Comparison of ENCODE assay signal across 17 cellular contexts in the genomic region with DNA sequence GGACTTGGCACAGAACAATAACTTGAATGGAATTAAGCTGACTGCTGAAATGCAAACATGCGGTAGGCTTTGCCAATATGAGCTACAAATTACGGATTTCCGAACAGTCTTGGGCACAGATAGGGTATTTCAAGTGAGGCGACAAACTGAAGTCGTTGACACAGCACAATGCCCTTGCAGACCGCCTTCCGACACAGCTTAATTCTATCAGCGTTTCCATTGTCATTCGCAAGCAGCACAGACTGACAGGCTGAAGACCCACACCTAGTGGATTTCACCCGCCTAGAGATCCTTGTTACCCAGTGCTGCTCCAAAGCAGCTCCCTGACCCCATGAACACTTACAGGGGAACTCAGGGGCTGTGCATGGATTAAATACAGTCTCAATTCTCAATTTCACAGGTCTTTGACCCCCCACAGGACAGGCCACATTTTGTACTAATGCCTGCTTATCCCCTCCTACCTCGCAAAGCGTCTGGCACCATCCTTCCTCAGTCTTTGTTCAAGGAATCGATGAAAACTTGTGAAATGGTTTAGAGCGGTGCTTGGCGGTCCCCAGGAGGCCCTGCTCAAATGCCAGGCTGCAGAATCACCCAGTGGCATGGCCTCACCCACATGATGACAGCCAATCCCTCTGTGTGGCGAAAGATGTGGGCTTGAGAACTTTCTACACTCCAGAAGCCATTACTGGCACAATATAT. TPM values are rescaled to one million over a fixed set of nuclear protein-coding genes. Genes with fewer than 3 reads are reported as not detected.
DNase-seq lines count a peak whose midpoint lies in the region; ATAC-seq, FAIRE-seq and TF ChIP-seq lines count a peak whose summit lies in the region.
"Had no signal": no experiment of that assay in that cellular context is flagged by ENCODE, and none has a peak within 500 bp of the region (broad histone marks: within the 10 kb centered on the region; RNA-seq: fewer than 3 reads in every experiment).

No MANE protein-coding gene starts in this region.

- no peak for TF ChIP-seq CTCF in K562 (IDR thresholded peaks at IDR 0.05 in 2 of 3, conservative IDR thresholded peaks at IDR 0.05 in 1 of 3; ENCODE audit: insufficient read depth in 2 of 3, low read depth in 1 of 3, low read length in 3 of 3)
- TF ChIP-seq CTCF in type B pancreatic cell (conservative IDR thresholded peaks at IDR 0.05): no peak

- H3K79me2 ChIP-seq in K562 (ENCODE audit: control insufficient read depth, insufficient read depth, low read length): no peaks in the 10 kb centered on the region

- H2AK5ac ChIP-seq in mesenchymal stem cell (ENCODE audit: low read length, severe bottlenecking): no peak overlapping the region

- H3K27ac ChIP-seq in K562 (ENCODE audit: extremely low read depth, low read depth, low read length) (no peak overlapping the region), mesenchymal stem cell (ENCODE audit: low read length, poor library complexity, severe bottlenecking) (no peak overlapping the region)

- H4K91ac ChIP-seq in mesenchymal stem cell (ENCODE audit: low read length): no peak overlapping the region

- H2BK15ac ChIP-seq in mesenchymal stem cell (ENCODE audit: low read depth, poor library complexity, severe bottlenecking): no peak overlapping the region

- TF ChIP-seq RAD21 in K562 (CRISPR knock-in tag; conservative IDR thresholded peaks at IDR 0.05 in 1 of 2, IDR thresholded peaks at IDR 0.05 in 1 of 2): no peak

- H2BK120ac ChIP-seq in mesenchymal stem cell (ENCODE audit: low read depth, low read length): no peak overlapping the region

- H3K4me1 ChIP-seq in HAP-1: no peaks in the 10 kb centered on the region
- peaks cover 0 to under 1% of the 10 kb centered on the region in 2 experiments; a peak in 1 of 5 replicates for H3K4me1 ChIP-seq in K562 (replicated peaks in 1 of 2; ENCODE audit: control insufficient read depth in 2 of 2, insufficient read depth in 2 of 2, low read length in 2 of 2)
- peaks cover 2% of the 10 kb centered on the region for H3K4me1 ChIP-seq in mesenchymal stem cell (ENCODE audit: control insufficient read depth, insufficient read depth, low read depth, low read length)
- H3K4me1 ChIP-seq: Caco-2 had no signal

- under 1% methylated on average over 16 of the region's 16 CpGs for WGBS in K562 (ENCODE audit: insufficient coverage, low coverage, missing lambda C conversion rate)
- WGBS in mesenchymal stem cell: 79% methylated on average over 15 of the region's 16 CpGs

- POLR2A ChIA-PET in K562 (lab: Yijun Ruan, JAX): interaction anchor here (0.6 to 1.3 kb wide), 3 partner anchors 17 to 269 kb away, joined by 3 read pairs; no protein-coding TSS in a partner anchor

- TF ChIP-seq POLR2A in K562 (conservative IDR thresholded peaks at IDR 0.05): no peak

- no peak overlapping the region for H3K27ac Mint-ChIP-seq in type B pancreatic cell
- H3K27ac Mint-ChIP-seq: CD4-positive, CD25-positive, alpha-beta regulatory T cell had no signal

- no peak overlapping the region for H2AFZ ChIP-seq in K562 (ENCODE audit: low read depth, low read length)
- H2AFZ ChIP-seq in mesenchymal stem cell (ENCODE audit: low read depth, low read length): no peak overlapping the region

- peaks cover 5% of the 10 kb centered on the region for H3K9me3 Mint-ChIP-seq in type B pancreatic cell

- TF ChIP-seq EP300 in K562 (IDR thresholded peaks at IDR 0.05; ENCODE audit: low read length): no peak

- H3K36me3 ChIP-seq in HAP-1 (replicated peaks) (no peaks in the 10 kb centered on the region), K562 (ENCODE audit: control insufficient read depth, insufficient read depth, low read length) (no peaks in the 10 kb centered on the region), mesenchymal stem cell (ENCODE audit: control insufficient read depth in 1 of 2, insufficient read depth in 2 of 2, low read depth in 1 of 2, low read length in 2 of 2) (no peaks in the 10 kb centered on the region)

- peak; percentile 21 for DNase-seq in HAP-1 (ENCODE audit: low spot score in 2 of 2)
- DNase-seq in K562 (ENCODE audit: extremely low read depth in 1 of 4, low spot score in 3 of 4): no peak
- DNase-seq in iPS-NIHi7 (ENCODE audit: extremely low spot score): peak; percentile 57
- DNase-seq in mesenchymal stem cell: no peak
- no peak for DNase-seq in type B pancreatic cell (ENCODE audit: extremely low spot score, unreplicated experiment)
- DNase-seq in GM03348 (ENCODE audit: low spot score): no peak
- DNase-seq: ACHN; AML-193; Caco-2; CD4-positive, CD25-positive, alpha-beta regulatory T cell; DMS53; KBM-7; NCI-H1417 treated with DMSO at 0.1 percent for 48 hours; NCI-H1930; NCI-H526 treated with DMSO at 0.1 percent for 48 hours had no signal

- no peaks in the 10 kb centered on the region for H4K20me1 ChIP-seq in K562 (replicated peaks; ENCODE audit: control insufficient read depth, insufficient read depth, low read length)

- H3K4me2 ChIP-seq in K562 (ENCODE audit: insufficient read depth, low read length) (no peak overlapping the region), mesenchymal stem cell (ENCODE audit: low read length, poor library complexity, severe bottlenecking) (no peak overlapping the region)

- FAIRE-seq in K562 (lab: Jason Lieb, UNC): peak; percentile 11
- FAIRE-seq: GM19239 had no signal

- no peaks in the 10 kb centered on the region for H3K9me1 ChIP-seq in K562 (ENCODE audit: control insufficient read depth, insufficient read depth, low read length)

- H2BK12ac ChIP-seq in mesenchymal stem cell (ENCODE audit: low read length in 2 of 2): peak overlapping the region in 1 of 2 experiments; percentile 66

- H3K27me3 ChIP-seq in HAP-1 (ENCODE audit: low read depth) (no peaks in the 10 kb centered on the region), K562 (ENCODE audit: control insufficient read depth in 2 of 2, insufficient read depth in 2 of 2, low read length in 2 of 2) (peaks cover 39 to 60% of the 10 kb centered on the region in 2 experiments), mesenchymal stem cell (ENCODE audit: control insufficient read depth in 1 of 2, insufficient read depth in 1 of 2, low read length in 2 of 2) (no peaks in the 10 kb centered on the region)

- H3K23ac ChIP-seq in mesenchymal stem cell (ENCODE audit: low read length in 2 of 2): no peak overlapping the region

- H3K4me1 Mint-ChIP-seq in type B pancreatic cell (ENCODE audit: unreplicated experiment): peaks cover 12% of the 10 kb centered on the region

- no peak overlapping the region for H3K14ac ChIP-seq in mesenchymal stem cell (ENCODE audit: low read length in 2 of 2)

- H3K9me3 ChIP-seq in HAP-1 (no peaks in the 10 kb centered on the region), K562 (replicated peaks; ENCODE audit: control insufficient read depth, insufficient read depth, low read depth, low read length) (no peaks in the 10 kb centered on the region), mesenchymal stem cell (ENCODE audit: control insufficient read depth, low read length) (peaks cover 5% of the 10 kb centered on the region)

- no peak overlapping the region for H3K4ac ChIP-seq in mesenchymal stem cell (ENCODE audit: low read depth in 1 of 2, low read length in 2 of 2)

- H2BK5ac ChIP-seq in mesenchymal stem cell (ENCODE audit: low read depth, low read length, poor library complexity, severe bottlenecking): no peak overlapping the region

- CTCF ChIA-PET in K562 (lab: Yijun Ruan, JAX; ENCODE audit: low intra/inter-chr PET ratio): no interaction called here

- H3K36me3 Mint-ChIP-seq in type B pancreatic cell: peaks cover 11% of the 10 kb centered on the region
- H3K36me3 Mint-ChIP-seq: CD4-positive, CD25-positive, alpha-beta regulatory T cell had no signal

- H3K9ac ChIP-seq in K562 (ENCODE audit: insufficient read depth in 1 of 2, low read depth in 2 of 2, low read length in 2 of 2) (no peak overlapping the region), mesenchymal stem cell (ENCODE audit: low read length) (no peak overlapping the region)

- no TSS peak for BruUV-seq in K562 (replicated peaks; lab: Mats Ljungman, UMichigan)

- intact Hi-C loops in K562 (cut with micrococcal nuclease): no loop called here

- H3K4me3 Mint-ChIP-seq in type B pancreatic cell: no peak overlapping the region
- H3K4me3 Mint-ChIP-seq: CD4-positive, CD25-positive, alpha-beta regulatory T cell had no signal

- no peak overlapping the region for H4K8ac ChIP-seq in mesenchymal stem cell (ENCODE audit: low read length)

- H3K27me3 Mint-ChIP-seq in type B pancreatic cell: no peaks in the 10 kb centered on the region

- no peaks in the 10 kb centered on the region for H3K79me1 ChIP-seq in mesenchymal stem cell (replicated peaks; ENCODE audit: low read length, poor library complexity, severe bottlenecking)

- H3K4me3 ChIP-seq in HAP-1: no peak overlapping the region
- no peak overlapping the region for H3K4me3 ChIP-seq in K562
- no peak overlapping the region for H3K4me3 ChIP-seq in mesenchymal stem cell (ENCODE audit: insufficient read depth in 1 of 2, low read depth in 1 of 2, low read length in 2 of 2)

- in situ Hi-C loops in HAP-1 (cut with MboI; ENCODE audit: low sequenced_read_pairs) (no loop called here), K562 (cut with MboI) (no loop called here)

- peak overlapping the region in 1 of 2 experiments; percentile 32 for H3K18ac ChIP-seq in mesenchymal stem cell (ENCODE audit: low read depth in 1 of 2, low read length in 2 of 2)

- no peak for ATAC-seq in K562
- no peak for ATAC-seq in HG02588 (IDR thresholded peaks at IDR 0.05; ENCODE audit: unreplicated experiment)

TF ChIP-seq in K562, 482 proteins besides CTCF, POLR2A, EP300 and RAD21 (continues in another document):
- no peak for TF ChIP-seq NFE2 (IDR thresholded peaks at IDR 0.05; ENCODE audit: low read depth)

RNA-seq across cellular contexts. Expression of gene RAMACL, which starts 34.5 kb away (rescaled TPM):
- total RNA-seq in K562 (2011; cell fraction: chromatin; rRNA removed; ENCODE audit: low replicate concordance): 0.19 TPM in 1 of 2 replicates, not detected in the other
- total RNA-seq in K562 (2011; cell fraction: nucleolus; rRNA removed): not detected in 2 replicates
- total RNA-seq in K562 (2011; cell fraction: nucleoplasm; rRNA removed): not detected in 2 replicates
- total RNA-seq in K562 (2014; rRNA removed) (not detected in 2 replicates), K562 (2014; rRNA removed; fragmentation: Illumina TruSeq; extraction: Trizol) (0.36 and 0.45 TPM in 2 replicates), K562 (2015; rRNA removed; fragmentation: Illumina TruSeq; extraction: Trizol) (0.18 and 0.19 TPM in 2 replicates), K562 (2021) (0.11 TPM in 1 of 2 replicates, not detected in the other), type B pancreatic cell (ENCODE audit: low replicate concordance) (0.85 and 1.5 TPM in 2 replicates)
- polyA plus RNA-seq in K562 (2011; rRNA removed) (0.50 and 0.56 TPM in 2 replicates), K562 (2014; fragmentation: Illumina TruSeq; extraction: Trizol) (0.46 and 0.50 TPM in 2 replicates), K562 (2014; fragmentation: Nextera tagmentation; extraction: Ambion mirVana) (1 to 10 TPM; 1.3 to 1.7 TPM), K562 (2014; rRNA removed) (0.09 and 0.12 TPM in 2 replicates)
- polyA plus RNA-seq in K562 (2011; cell fraction: cytosol; rRNA removed): 0.06 TPM in 1 of 2 replicates, not detected in the other
- polyA plus RNA-seq in K562 (2011; cell fraction: nucleus; rRNA removed): 0.10 and 0.27 TPM in 2 replicates
- polyA plus RNA-seq in K562 (2012): 0.17 and 0.33 TPM in 2 replicates
- 0.48 and 1.1 TPM in 2 replicates for polyA minus RNA-seq in K562 (2011; rRNA and poly(A)+ RNA removed)
- not detected in 2 replicates for polyA minus RNA-seq in K562 (2011; cell fraction: cytosol; rRNA and poly(A)+ RNA removed)
- polyA minus RNA-seq in K562 (2011; cell fraction: nucleus; rRNA and poly(A)+ RNA removed): 0.44 TPM in 1 of 2 replicates, not detected in the other
- 0.43 TPM for polyA plus RNA-seq in mesenchymal stem cell (2013, experiment 1 of 2)
- 0.37 TPM for polyA plus RNA-seq in mesenchymal stem cell (2013, experiment 2 of 2)

Comparison
In these comparisons a context has a peak if more than half of its experiments do, and no peak if none do; other contexts are left out.
1. DNase-seq: peak in HAP-1 (2 of 2) and iPS-NIHi7 (single experiment); none in K562 (0 of 4), mesenchymal stem cell (single experiment), type B pancreatic cell (single experiment) and GM03348 (single experiment).